ENCODE assay signal across 1 cellular context in the genomic region with DNA sequence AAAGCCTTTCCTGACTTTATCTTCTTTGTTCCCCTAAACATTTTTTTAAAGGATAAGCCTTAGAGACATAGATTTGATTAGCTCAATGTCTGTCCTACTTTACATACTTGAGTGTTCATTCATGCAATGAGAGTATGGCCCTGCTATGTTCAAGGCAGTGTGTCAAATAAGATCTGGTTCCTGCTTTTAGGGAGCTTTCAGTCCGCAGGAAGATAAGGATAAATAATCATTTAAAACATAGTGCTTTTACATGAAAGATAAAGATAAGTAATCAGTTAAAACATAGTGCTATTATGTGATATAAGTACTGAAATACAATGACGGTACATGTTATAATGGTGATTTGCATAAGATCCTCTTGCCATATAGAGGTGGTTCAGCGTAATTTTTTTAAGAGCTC.
A peak's percentile ranks its signal among the peaks of the same experiment; 100 is the strongest.
TF ChIP-seq lines count a peak whose summit lies in the region.

No MANE protein-coding gene starts in this region.

TF ChIP-seq in SK-N-SH treated with all-trans-retinoic acid at 6 μM for 48 hours, 23 proteins besides CTCF, POLR2A, EP300 and RAD21 (continued from another document):
- TF ChIP-seq, protein P1, sequence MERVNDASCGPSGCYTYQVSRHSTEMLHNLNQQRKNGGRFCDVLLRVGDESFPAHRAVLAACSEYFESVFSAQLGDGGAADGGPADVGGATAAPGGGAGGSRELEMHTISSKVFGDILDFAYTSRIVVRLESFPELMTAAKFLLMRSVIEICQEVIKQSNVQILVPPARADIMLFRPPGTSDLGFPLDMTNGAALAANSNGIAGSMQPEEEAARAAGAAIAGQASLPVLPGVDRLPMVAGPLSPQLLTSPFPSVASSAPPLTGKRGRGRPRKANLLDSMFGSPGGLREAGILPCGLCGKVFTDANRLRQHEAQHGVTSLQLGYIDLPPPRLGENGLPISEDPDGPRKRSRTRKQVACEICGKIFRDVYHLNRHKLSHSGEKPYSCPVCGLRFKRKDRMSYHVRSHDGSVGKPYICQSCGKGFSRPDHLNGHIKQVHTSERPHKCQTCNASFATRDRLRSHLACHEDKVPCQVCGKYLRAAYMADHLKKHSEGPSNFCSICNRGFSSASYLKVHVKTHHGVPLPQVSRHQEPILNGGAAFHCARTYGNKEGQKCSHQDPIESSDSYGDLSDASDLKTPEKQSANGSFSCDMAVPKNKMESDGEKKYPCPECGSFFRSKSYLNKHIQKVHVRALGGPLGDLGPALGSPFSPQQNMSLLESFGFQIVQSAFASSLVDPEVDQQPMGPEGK (CRISPR knock-in tag; IDR thresholded peaks at IDR 0.05; ENCODE audit: borderline replicate concordance), result no peak
- no peak for TF ChIP-seq ESRRG (CRISPR knock-in tag; IDR thresholded peaks at IDR 0.05)
- TF ChIP-seq BACH2 (CRISPR knock-in tag; IDR thresholded peaks at IDR 0.05; ENCODE audit: borderline replicate concordance), result 0 out of 2 replicates have a peak, but pooled peaks have one; percentile 68
- 0 out of 2 replicates have a peak, but pooled peaks have one; percentile 2 for TF ChIP-seq ARNTL (CRISPR knock-in tag; IDR thresholded peaks at IDR 0.05; ENCODE audit: borderline replicate concordance, low read depth)
